ENCODE assay signal across 15 cellular contexts in the genomic region with DNA sequence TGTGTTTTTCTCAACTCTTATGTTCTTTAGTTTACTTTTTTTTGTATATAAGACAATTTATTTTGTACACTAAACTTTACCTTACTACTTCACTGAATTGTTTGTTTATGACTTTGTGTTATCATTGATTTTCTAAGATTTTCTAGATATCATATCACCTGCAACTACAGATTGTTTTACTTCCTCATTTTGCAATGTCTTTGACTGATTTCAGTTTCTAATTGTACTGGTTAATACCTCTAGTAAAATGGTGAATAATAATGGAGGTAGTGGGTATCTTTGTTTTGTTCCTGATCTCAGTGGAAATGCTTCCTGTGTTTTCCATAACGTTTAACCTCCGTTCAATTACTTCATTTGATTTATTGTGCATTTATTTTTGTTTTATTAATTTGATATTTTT.
"Had no signal": no experiment of that assay in that cellular context is flagged by ENCODE, and none has a peak within 500 bp of the region (broad histone marks: within the 10 kb centered on the region; RNA-seq: fewer than 3 reads in every experiment).

No MANE protein-coding gene starts in this region.

- H3K4me1 Mint-ChIP-seq: activated naive CD8-positive, alpha-beta T cell treated with anti-CD3 and anti-CD28 coated beads for 36 hours; memory B cell; naive thymus-derived CD8-positive, alpha-beta T cell; stimulated activated effector memory CD8-positive, alpha-beta T cell treated with anti-CD3 and anti-CD28 coated beads, Interleukin-12 subunit alpha, Interleukin-12 subunit beta, amount 100 ng/mL, for 72 hours had no signal

- H3K27ac Mint-ChIP-seq: activated naive CD8-positive, alpha-beta T cell treated with anti-CD3 and anti-CD28 coated beads for 36 hours; memory B cell; naive thymus-derived CD8-positive, alpha-beta T cell; stimulated activated effector memory CD8-positive, alpha-beta T cell treated with anti-CD3 and anti-CD28 coated beads, Interleukin-12 subunit alpha, Interleukin-12 subunit beta, amount 100 ng/mL, for 72 hours had no signal

- ATAC-seq: body of pancreas; gastrocnemius medialis; heart right ventricle; left ventricle myocardium superior; naive thymus-derived CD8-positive, alpha-beta T cell; stimulated activated effector memory CD8-positive, alpha-beta T cell treated with anti-CD3 and anti-CD28 coated beads, Interleukin-12 subunit alpha, Interleukin-12 subunit beta, amount 100 ng/mL, for 72 hours had no signal

- H3K27me3 Mint-ChIP-seq: activated naive CD8-positive, alpha-beta T cell treated with anti-CD3 and anti-CD28 coated beads for 36 hours; memory B cell; naive thymus-derived CD8-positive, alpha-beta T cell had no signal

- H3K36me3 Mint-ChIP-seq: activated naive CD8-positive, alpha-beta T cell treated with anti-CD3 and anti-CD28 coated beads for 36 hours; memory B cell; naive thymus-derived CD8-positive, alpha-beta T cell; stimulated activated effector memory CD8-positive, alpha-beta T cell treated with anti-CD3 and anti-CD28 coated beads, Interleukin-12 subunit alpha, Interleukin-12 subunit beta, amount 100 ng/mL, for 72 hours had no signal

- H3K4me3 Mint-ChIP-seq: activated naive CD8-positive, alpha-beta T cell treated with anti-CD3 and anti-CD28 coated beads for 36 hours; memory B cell; naive thymus-derived CD8-positive, alpha-beta T cell; stimulated activated effector memory CD8-positive, alpha-beta T cell treated with anti-CD3 and anti-CD28 coated beads, Interleukin-12 subunit alpha, Interleukin-12 subunit beta, amount 100 ng/mL, for 72 hours had no signal

- DNase-seq: activated CD4-positive, alpha-beta T cell treated with anti-CD3 and anti-CD28 coated beads, Interleukin-2, amount 50 U/mL, for 1 hour; activated CD4-positive, CD25-positive, alpha-beta regulatory T cell; activated CD8-positive, alpha-beta memory T cell treated with anti-CD3 and anti-CD28 coated beads for 24 hours; activated naive CD8-positive, alpha-beta T cell treated with anti-CD3 and anti-CD28 coated beads for 36 hours; amygdala; body of pancreas; caudate nucleus; erythroblast; gastrocnemius medialis; heart right ventricle; kidney; left ventricle myocardium superior; naive thymus-derived CD8-positive, alpha-beta T cell had no signal
